In the genomic region with DNA sequence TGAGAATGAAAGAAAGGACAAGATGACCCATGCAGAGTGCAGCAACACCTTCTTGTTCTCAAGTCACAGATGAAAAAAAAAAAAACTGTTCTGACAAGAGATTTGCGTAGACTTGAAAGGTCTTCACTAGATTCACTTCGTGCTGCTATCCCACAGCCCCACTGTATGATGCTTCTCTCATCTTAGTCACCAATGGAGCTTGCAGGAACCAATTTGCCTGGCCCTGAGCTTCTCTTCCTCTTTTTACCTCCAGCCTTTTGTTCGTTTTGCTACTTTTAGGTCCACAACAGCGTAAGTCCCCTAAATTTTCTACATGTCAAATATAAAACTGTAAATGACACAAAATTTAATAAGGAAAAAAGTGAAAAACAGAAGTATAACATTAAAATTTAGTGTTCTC, we compare ENCODE assay signal across 13 cellular contexts.
"Had no signal": no experiment of that assay in that cellular context is flagged by ENCODE, and none has a peak within 500 bp of the region (broad histone marks: within the 10 kb centered on the region; RNA-seq: fewer than 3 reads in every experiment).

No MANE protein-coding gene starts in this region.

- FAIRE-seq: islet of Langerhans, small intestine had no signal

- ATAC-seq: effector memory CD8-positive, alpha-beta T cell; gastrocnemius medialis; heart right ventricle; mucosa of descending colon; naive thymus-derived CD8-positive, alpha-beta T cell had no signal

- DNase-seq: effector memory CD8-positive, alpha-beta T cell; gastrocnemius medialis; heart right ventricle; hypothalamus; kidney glomerular epithelial cell; mucosa of descending colon; naive thymus-derived CD8-positive, alpha-beta T cell; posterior cingulate gyrus; small intestine; stimulated activated CD4-positive, alpha-beta T cell treated with anti-CD3 and anti-CD28 coated beads, Interleukin-12 subunit alpha, Interleukin-12 subunit beta, amount 100 ng/mL, for 4 hours; stimulated activated naive CD4-positive, alpha-beta T cell treated with Interleukin-2 at 50 U/mL for 16 hours; trophoblast cell had no signal
